Comparison of ENCODE assay signal across 23 cellular contexts in the genomic region with DNA sequence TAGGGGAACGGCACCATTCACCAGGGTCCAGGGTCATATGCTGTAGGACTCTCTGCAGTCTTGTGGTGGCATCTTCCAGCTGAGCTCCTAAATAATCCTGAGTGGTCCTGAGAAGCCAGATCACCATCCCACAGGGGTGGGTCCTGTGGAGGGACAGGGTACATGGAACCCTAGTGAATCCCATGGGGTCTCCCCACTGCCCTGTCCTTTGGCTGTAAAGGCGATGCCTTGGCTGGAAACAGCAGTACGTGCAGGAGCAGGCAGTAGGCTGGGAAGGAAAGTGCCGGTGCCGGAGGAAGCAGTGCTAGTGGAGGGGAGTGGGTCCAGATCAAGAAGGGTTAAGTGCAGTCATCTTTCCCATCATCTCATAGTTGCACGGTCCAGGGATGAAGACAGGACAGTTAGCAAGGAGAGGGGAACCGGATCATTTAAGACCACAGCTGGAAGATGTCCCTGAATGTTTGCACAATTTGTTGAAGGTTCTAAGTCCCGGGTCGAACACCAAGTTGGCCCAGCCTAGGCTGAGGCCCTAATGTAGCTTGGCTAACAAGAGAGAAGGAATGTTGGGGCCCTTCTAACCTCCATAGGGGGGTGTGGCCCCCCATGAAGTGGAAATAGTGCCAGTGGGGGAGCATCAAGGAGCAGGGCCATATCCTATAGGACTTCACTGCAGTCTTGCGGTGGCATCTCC. TPM values are rescaled to one million over a fixed set of nuclear protein-coding genes. Genes with fewer than 3 reads are reported as not detected.
"Had no signal": no experiment of that assay in that cellular context is flagged by ENCODE, and none has a peak within 500 bp of the region (broad histone marks: within the 10 kb centered on the region; RNA-seq: fewer than 3 reads in every experiment).

No MANE protein-coding gene starts in this region.

- H3K36me3 ChIP-seq: colonic mucosa, neural progenitor cell, pancreas had no signal

- H3K27ac ChIP-seq: colonic mucosa, neural progenitor cell, pancreas had no signal

- H3K4me3 Mint-ChIP-seq: activated naive CD4-positive, alpha-beta T cell treated with anti-CD3 and anti-CD28 coated beads, Interleukin-2, amount 10 ng/mL, durations not matched to agents 7 days and 5 days; activated naive CD8-positive, alpha-beta T cell treated with anti-CD3 and anti-CD28 coated beads, Interleukin-2, amount 50 U/mL, for 24 hours; brain; central memory CD8-positive, alpha-beta T cell; neural progenitor cell; stimulated activated memory B cell treated with anti-CD40 and anti-IgM and Interleukin-4, amounts not matched to agents 10 μg/mL and 1 μg/mL and 100 μg/mL, for 72 hours had no signal

- H3K36me3 Mint-ChIP-seq: activated naive CD4-positive, alpha-beta T cell treated with anti-CD3 and anti-CD28 coated beads, Interleukin-2, amount 10 ng/mL, durations not matched to agents 7 days and 5 days; neural progenitor cell; stimulated activated memory B cell treated with anti-CD40 and anti-IgM and Interleukin-4, amounts not matched to agents 10 μg/mL and 1 μg/mL and 100 μg/mL, for 72 hours had no signal

- H3K4me1 ChIP-seq: colonic mucosa, neural progenitor cell had no signal

- FAIRE-seq: endometrium, frontal cortex, keratinocyte, pancreas, urothelium cell line had no signal

- H3K4me1 Mint-ChIP-seq: activated naive CD4-positive, alpha-beta T cell treated with anti-CD3 and anti-CD28 coated beads, Interleukin-2, amount 10 ng/mL, durations not matched to agents 7 days and 5 days; stimulated activated memory B cell treated with anti-CD40 and anti-IgM and Interleukin-4, amounts not matched to agents 10 μg/mL and 1 μg/mL and 100 μg/mL, for 72 hours had no signal

- DNase-seq: activated CD4-positive, alpha-beta T cell treated with anti-CD3 and anti-CD28 coated beads, Interleukin-2, amount 50 U/mL, for 4 hours; activated naive CD4-positive, alpha-beta T cell treated with anti-CD3 and anti-CD28 coated beads, Interleukin-2, amount 10 ng/mL, durations not matched to agents 7 days and 5 days; activated naive CD8-positive, alpha-beta T cell treated with anti-CD3 and anti-CD28 coated beads, Interleukin-2, amount 50 U/mL, for 24 hours; activated T-cell treated with anti-CD3 and anti-CD28 coated beads, Interleukin-2, amount 50 U/mL, for 1 hour; anterior cingulate cortex; colonic mucosa; midbrain; pancreas; stimulated activated CD4-positive, alpha-beta T cell treated with anti-CD3 and anti-CD28 coated beads, Interleukin-4, amount 100 ng/mL, for 4 hours had no signal

- H3K27ac Mint-ChIP-seq: activated naive CD4-positive, alpha-beta T cell treated with anti-CD3 and anti-CD28 coated beads, Interleukin-2, amount 10 ng/mL, durations not matched to agents 7 days and 5 days; activated naive CD8-positive, alpha-beta T cell treated with anti-CD3 and anti-CD28 coated beads, Interleukin-2, amount 50 U/mL, for 24 hours; activated T-helper 2 cell treated with anti-CD3 and anti-CD28 coated beads, Interferon-gamma antibody, Interleukin-2, Interleukin-4, amounts not matched to agents 10 μg/mL and 5 μg/mL and 100 μg/mL, durations not matched to agents 14 hours and 24 hours and 36 hours; brain; neural progenitor cell; stimulated activated memory B cell treated with anti-CD40 and anti-IgM and Interleukin-4, amounts not matched to agents 10 μg/mL and 1 μg/mL and 100 μg/mL, for 72 hours had no signal

- H3K4me2 ChIP-seq: neural progenitor cell had no signal

- H3K27me3 Mint-ChIP-seq: activated naive CD8-positive, alpha-beta T cell treated with anti-CD3 and anti-CD28 coated beads, Interleukin-2, amount 50 U/mL, for 24 hours; brain had no signal

- H3K4me3 ChIP-seq: colonic mucosa, neural progenitor cell, pancreas had no signal

- H3K9me3 Mint-ChIP-seq: activated naive CD4-positive, alpha-beta T cell treated with anti-CD3 and anti-CD28 coated beads, Interleukin-2, amount 10 ng/mL, durations not matched to agents 7 days and 5 days; activated T-helper 2 cell treated with anti-CD3 and anti-CD28 coated beads, Interferon-gamma antibody, Interleukin-2, Interleukin-4, amounts not matched to agents 10 μg/mL and 5 μg/mL and 100 μg/mL, durations not matched to agents 14 hours and 24 hours and 36 hours; central memory CD8-positive, alpha-beta T cell had no signal

- ATAC-seq: activated naive CD8-positive, alpha-beta T cell treated with anti-CD3 and anti-CD28 coated beads, Interleukin-2, amount 50 U/mL, for 24 hours; pancreas; sciatic nerve; SK-N-SH treated with all-trans-retinoic acid at 6 μM for 48 hours; stimulated activated memory B cell treated with anti-CD40 and anti-IgM and Interleukin-4, amounts not matched to agents 10 μg/mL and 1 μg/mL and 100 μg/mL, for 72 hours had no signal

- H2AFZ ChIP-seq: neural progenitor cell had no signal

- H3K9me3 ChIP-seq: colonic mucosa, pancreas had no signal

- H3K27me3 ChIP-seq: colonic mucosa, neural progenitor cell, pancreas had no signal

- H3K9ac ChIP-seq: neural progenitor cell had no signal

RNA-seq across cellular contexts. Expression of a gene that starts 18.1 kb away (rescaled TPM):
- total RNA-seq: lung microvascular endothelial cell, pulmonary artery endothelial cell had no signal
- polyA plus RNA-seq: keratinocyte had no signal

RNA-seq across cellular contexts. Expression of a gene that starts 18.2 kb away (rescaled TPM):
- total RNA-seq: lung microvascular endothelial cell, pulmonary artery endothelial cell had no signal
- polyA plus RNA-seq: keratinocyte had no signal

RNA-seq across cellular contexts. Expression of a gene that starts 49.5 kb away (rescaled TPM):
- total RNA-seq: pulmonary artery endothelial cell; T-helper 1 cell treated with Interleukin-12 subunit alpha and Interleukin-12 subunit beta and Interleukin-4 antibody, amounts not matched to agents 30 ng/mL and 1 ng/mL, for 36 hours had no signal
